In the genomic region with DNA sequence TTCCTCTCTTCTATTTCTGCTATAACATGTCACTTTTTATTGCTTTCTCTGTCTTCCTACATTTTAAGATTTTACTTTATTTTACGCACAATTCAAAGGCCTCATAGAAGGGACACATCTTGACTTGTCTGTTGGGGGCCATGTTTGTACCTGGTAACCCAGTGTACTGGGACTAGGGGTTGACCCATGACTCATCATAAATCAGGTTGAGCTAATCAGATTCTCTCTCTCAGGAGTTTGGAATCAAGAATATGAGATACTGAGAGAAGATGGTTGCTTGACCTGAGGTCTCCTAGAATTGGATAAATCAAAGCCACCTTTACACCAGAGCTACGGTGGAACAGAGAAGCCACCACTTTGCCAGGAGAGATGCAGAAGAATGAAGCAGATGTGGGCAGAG, we compare ENCODE assay signal across 32 cellular contexts.
"Had no signal": no experiment of that assay in that cellular context is flagged by ENCODE, and none has a peak within 500 bp of the region (broad histone marks: within the 10 kb centered on the region; RNA-seq: fewer than 3 reads in every experiment).

No MANE protein-coding gene starts in this region.

- H3K4me1 ChIP-seq: parathyroid adenoma, spleen, suprapubic skin, testis, upper lobe of right lung, vagina had no signal

- H3K9me3 Mint-ChIP-seq: natural killer cell; nephron; neural progenitor cell; stimulated activated naive B cell treated with anti-CD40 and anti-IgM and Interleukin-4, amounts not matched to agents 10 μg/mL and 1 μg/mL and 100 μg/mL, for 72 hours; stimulated activated naive CD8-positive, alpha-beta T cell treated with anti-CD3 and anti-CD28 coated beads, Interleukin-15, Interleukin-2, amounts not matched to agents 100 ng/mL and 50 ng/mL, for 24 hours; type B pancreatic cell had no signal

- H3K9ac ChIP-seq: neural progenitor cell, parathyroid adenoma had no signal

- H3K27ac Mint-ChIP-seq: natural killer cell; nephron; progenitor cell of endocrine pancreas; stimulated activated naive B cell treated with anti-CD40 and anti-IgM and Interleukin-4, amounts not matched to agents 10 μg/mL and 1 μg/mL and 100 μg/mL, for 72 hours; stimulated activated naive CD8-positive, alpha-beta T cell treated with anti-CD3 and anti-CD28 coated beads, Interleukin-15, Interleukin-2, amounts not matched to agents 100 ng/mL and 50 ng/mL, for 24 hours; type B pancreatic cell had no signal

- H3K4me3 ChIP-seq: neural progenitor cell, ovary, psoas muscle, skin epidermis, smooth muscle cell, spleen, stomach, suprapubic skin, testis, tibial artery, transverse colon, upper lobe of right lung, vagina had no signal

- H3K27me3 Mint-ChIP-seq: stimulated activated naive CD8-positive, alpha-beta T cell treated with anti-CD3 and anti-CD28 coated beads, Interleukin-15, Interleukin-2, amounts not matched to agents 100 ng/mL and 50 ng/mL, for 24 hours; type B pancreatic cell had no signal

- H3K36me3 Mint-ChIP-seq: naive thymus-derived CD4-positive, alpha-beta T cell; natural killer cell; neural progenitor cell; stimulated activated naive B cell treated with anti-CD40 and anti-IgM and Interleukin-4, amounts not matched to agents 10 μg/mL and 1 μg/mL and 100 μg/mL, for 72 hours; type B pancreatic cell had no signal

- H3K4me2 ChIP-seq: neural progenitor cell, smooth muscle cell had no signal

- H3K4me3 Mint-ChIP-seq: naive thymus-derived CD4-positive, alpha-beta T cell; natural killer cell; nephron; neural progenitor cell; stimulated activated naive B cell treated with anti-CD40 and anti-IgM and Interleukin-4, amounts not matched to agents 10 μg/mL and 1 μg/mL and 100 μg/mL, for 72 hours; stimulated activated naive CD8-positive, alpha-beta T cell treated with anti-CD3 and anti-CD28 coated beads, Interleukin-15, Interleukin-2, amounts not matched to agents 100 ng/mL and 50 ng/mL, for 24 hours; type B pancreatic cell had no signal

- ATAC-seq: naive thymus-derived CD4-positive, alpha-beta T cell; natural killer cell; psoas muscle; right cardiac atrium; sciatic nerve; stimulated activated naive B cell treated with anti-CD40 and anti-IgM and Interleukin-4, amounts not matched to agents 10 μg/mL and 1 μg/mL and 100 μg/mL, for 72 hours; upper lobe of right lung had no signal

- H3K27me3 ChIP-seq: neural progenitor cell, ovary, spleen, stomach, suprapubic skin, testis, tibial artery, transverse colon, upper lobe of right lung, vagina had no signal

- H3K27ac ChIP-seq: neural progenitor cell, ovary, parathyroid adenoma, psoas muscle, skin epidermis, spleen, suprapubic skin, testis, tibial artery, transverse colon, upper lobe of right lung, vagina had no signal

- H2AFZ ChIP-seq: neural progenitor cell, parathyroid adenoma had no signal

- H3K9me3 ChIP-seq: ovary, psoas muscle, spleen, stomach, suprapubic skin, testis, tibial artery, transverse colon, upper lobe of right lung, vagina had no signal

- H3K36me3 ChIP-seq: neural progenitor cell, ovary, spleen, stomach, suprapubic skin, tibial artery, transverse colon, upper lobe of right lung, vagina had no signal

- DNase-seq: naive thymus-derived CD4-positive, alpha-beta T cell; natural killer cell; occipital lobe; ovary; posterior cingulate gyrus; psoas muscle; right cardiac atrium; spleen; stimulated activated CD4-positive, alpha-beta T cell treated with anti-CD3 and anti-CD28 coated beads, Interleukin-12 subunit alpha, Interleukin-12 subunit beta, amount 100 ng/mL, for 4 hours; stimulated activated CD4-positive, alpha-beta T cell treated with anti-CD3 and anti-CD28 coated beads, Interleukin-1b, Interleukin-23, amount 100 ng/mL, for 48 hours; stimulated activated CD4-positive, alpha-beta T cell treated with anti-CD3 and anti-CD28 coated beads, Interleukin-4, amount 100 ng/mL, for 1 hour; stimulated activated CD4-positive, alpha-beta T cell treated with anti-CD3 and anti-CD28 coated beads, Interleukin-4, amount 100 ng/mL, for 4 hours; stimulated activated CD8-positive, alpha-beta memory T cell treated with anti-CD3 and anti-CD28 coated beads, Interleukin-4, amount 100 ng/mL, for 48 hours; stimulated activated naive B cell treated with anti-CD40 and anti-IgM and Interleukin-4, amounts not matched to agents 10 μg/mL and 1 μg/mL and 100 μg/mL, for 72 hours; stimulated activated naive CD4-positive, alpha-beta T cell treated with Interleukin-2 at 50 U/mL for 16 hours; stomach; substantia nigra; testis; tibial artery; transverse colon; upper lobe of right lung had no signal
